Comparison of ENCODE assay signal across 9 cellular contexts in the genomic region with DNA sequence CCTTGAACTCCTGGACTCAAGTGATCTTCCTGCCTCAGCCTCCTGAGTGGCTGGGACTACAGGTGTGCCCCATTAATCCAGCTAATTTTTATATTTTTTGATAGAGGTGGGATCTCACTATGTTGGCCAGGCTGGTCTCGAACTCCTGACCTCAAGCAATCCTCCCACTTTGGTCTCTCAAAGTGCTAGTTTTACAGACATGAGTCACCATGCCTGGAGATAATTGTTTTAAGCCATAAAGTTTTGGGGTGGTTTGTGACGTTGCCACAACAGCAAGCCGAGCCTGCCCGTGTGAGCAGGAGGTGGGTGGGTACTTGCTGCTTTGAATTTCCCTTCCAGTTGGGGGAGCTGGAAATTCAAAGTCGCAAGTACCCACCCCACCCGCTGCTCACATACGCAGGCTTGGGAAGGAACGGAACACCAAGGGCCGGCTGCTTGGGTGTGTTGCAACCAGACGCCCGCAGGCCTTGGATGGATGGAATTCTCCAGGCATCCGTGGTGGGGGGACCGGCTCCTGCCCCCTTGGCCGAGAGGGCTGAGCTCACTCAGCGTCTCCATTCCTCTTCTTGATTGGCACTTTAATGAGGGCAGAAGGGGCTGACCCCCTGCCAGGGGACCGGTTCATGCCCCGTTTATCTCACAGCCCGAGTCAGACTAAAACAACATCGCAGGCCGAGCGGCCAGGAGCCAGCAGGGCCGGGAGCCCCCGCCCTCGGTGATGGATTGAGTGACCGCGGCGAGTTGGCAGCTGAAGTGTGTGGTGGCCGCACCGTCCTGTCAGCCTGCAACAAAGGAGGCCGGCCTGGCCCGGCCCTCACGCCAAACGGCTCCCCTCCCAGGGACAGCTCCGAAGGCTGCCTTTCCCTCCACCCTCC.
DNase-seq lines count a peak whose midpoint lies in the region; ATAC-seq, FAIRE-seq and TF ChIP-seq lines count a peak whose summit lies in the region.
"Had no signal": no experiment of that assay in that cellular context is flagged by ENCODE, and none has a peak within 500 bp of the region (broad histone marks: within the 10 kb centered on the region; RNA-seq: fewer than 3 reads in every experiment).

No MANE protein-coding gene starts in this region.

- peak overlapping the region; percentile 49 for H3K9ac ChIP-seq in adipocyte (ENCODE audit: low read length)

- peak; percentile 20 for DNase-seq in D341Med (ENCODE audit: low spot score)
- no peak for DNase-seq in adipocyte (ENCODE audit: low read depth)
- DNase-seq in left ventricle myocardium superior: peak; percentile 88
- DNase-seq in pancreas: peak in 4 of 6 donors; percentile 36 to 69 (median 51)
- DNase-seq in kidney tubule cell (ENCODE audit: low spot score): no peak
- DNase-seq: DND-41 had no signal

- TF ChIP-seq CTCF in pancreas (IDR thresholded peaks at IDR 0.05): no peak

- peak overlapping the region in 1 of 4 donors; percentile 38 for H3K27ac ChIP-seq in pancreas

- no peaks in the 10 kb centered on the region for H3K36me3 ChIP-seq in adipocyte (ENCODE audit: control insufficient read depth, insufficient read depth, low read length, severe bottlenecking)
- H3K36me3 ChIP-seq in pancreas: no peaks in the 10 kb centered on the region

- intact Hi-C loops in left ventricle myocardium superior (cut with micrococcal nuclease): no loop called here
- intact Hi-C loops in pancreas (cut with DNase I): no loop called here

- peaks cover 26% of the 10 kb centered on the region for H3K4me1 ChIP-seq in adipocyte (ENCODE audit: control insufficient read depth, insufficient read depth, low read length)
- H3K4me1 ChIP-seq in pancreas: peaks cover 0 to 7% (median 0%) of the 10 kb centered on the region in 3 donors

- H3K27me3 ChIP-seq in adipocyte (replicated peaks; ENCODE audit: control insufficient read depth, insufficient read depth, low read length) (no peaks in the 10 kb centered on the region), pancreas (no peaks in the 10 kb centered on the region)

- ATAC-seq in left ventricle myocardium superior: peak; percentile 88
- peak; percentile 28 to 71 (median 67) for ATAC-seq in pancreas
- no peak for ATAC-seq in HG02840 (IDR thresholded peaks at IDR 0.05; ENCODE audit: low FRiP score, unreplicated experiment)
- ATAC-seq in HG03469 (IDR thresholded peaks at IDR 0.05; ENCODE audit: unreplicated experiment): no peak
- no peak for ATAC-seq in SK-N-SH treated with all-trans-retinoic acid at 6 μM for 48 hours

- FAIRE-seq in pancreas (lab: Jason Lieb, UNC): no peak

- 62 to 63% methylated on average over 33 to 34 of the region's 34 CpGs for WGBS in pancreas, 2 donors

- H3K4me3 ChIP-seq in adipocyte (ENCODE audit: low read length): peak overlapping the region; percentile 31
- H3K4me3 ChIP-seq in pancreas: no peak overlapping the region

- H3K9me3 ChIP-seq in adipocyte (ENCODE audit: control insufficient read depth, low read length) (peaks cover 16% of the 10 kb centered on the region), pancreas (no peaks in the 10 kb centered on the region)

TF ChIP-seq in SK-N-SH treated with all-trans-retinoic acid at 6 μM for 48 hours, 23 proteins besides CTCF, POLR2A, EP300 and RAD21:
- TF ChIP-seq OSR1 (CRISPR knock-in tag; IDR thresholded peaks at IDR 0.05) (no peak), ISL1 (CRISPR knock-in tag; IDR thresholded peaks at IDR 0.05) (no peak), BACH2 (CRISPR knock-in tag; IDR thresholded peaks at IDR 0.05; ENCODE audit: borderline replicate concordance) (no peak), SNAI2 (CRISPR knock-in tag; IDR thresholded peaks at IDR 0.05) (no peak), RARB (CRISPR knock-in tag; IDR thresholded peaks at IDR 0.05) (no peak)

Comparison
In these comparisons a context has a peak if more than half of its experiments do, and no peak if none do; other contexts are left out.
1. DNase-seq: peak in D341Med (single experiment), left ventricle myocardium superior (single experiment) and pancreas (4 of 6); none in adipocyte (single experiment) and kidney tubule cell (single experiment).
2. ATAC-seq: peak in left ventricle myocardium superior (single experiment) and pancreas (4 of 4); none in HG02840 (single experiment), HG03469 (single experiment) and SK-N-SH treated with all-trans-retinoic acid at 6 μM for 48 hours (single experiment).